22 cellular contexts compared by ENCODE assay signal in the genomic region with DNA sequence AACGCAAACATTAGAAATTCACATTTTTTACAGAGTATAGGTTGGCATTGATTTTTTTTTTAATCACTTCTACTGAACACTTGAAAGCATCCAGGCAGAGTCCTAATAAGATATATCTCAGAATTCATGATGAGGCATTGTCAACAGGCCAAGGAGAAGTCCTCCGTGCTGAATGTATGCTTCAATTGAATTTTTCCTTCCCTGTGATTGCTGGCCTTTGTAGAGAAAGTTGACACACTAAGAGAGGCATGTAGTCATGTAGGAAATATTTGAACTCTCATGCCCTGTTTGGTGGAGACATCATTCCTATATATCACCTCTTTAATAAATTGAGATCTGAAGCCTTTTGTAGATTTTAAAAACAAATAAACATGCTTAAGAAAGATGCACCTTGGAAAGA.
A peak's percentile ranks its signal among the peaks of the same experiment; 100 is the strongest.
DNase-seq lines count a peak whose midpoint lies in the region; ATAC-seq and TF ChIP-seq lines count a peak whose summit lies in the region.
"Had no signal": no experiment of that assay in that cellular context is flagged by ENCODE, and none has a peak within 500 bp of the region (broad histone marks: within the 10 kb centered on the region; RNA-seq: fewer than 3 reads in every experiment).

No MANE protein-coding gene starts in this region.

- DNase-seq in HS-5 (ENCODE audit: low read depth) (peak; percentile 9), RWPE2 (ENCODE audit: low spot score) (no peak), choroid plexus epithelial cell (ENCODE audit: low read depth) (peak; percentile 0), retinal pigment epithelial cell (ENCODE audit: low read depth) (peak; percentile 5), neural progenitor cell (ENCODE audit: low spot score) (no peak), mesenteric fat pad (ENCODE audit: low spot score) (no peak)
- DNase-seq in CD8-positive, alpha-beta T cell: no peak
- DNase-seq: Caco-2; CD4-positive, alpha-beta T cell; DMS 273 treated with DMSO at 0.1 percent for 48 hours; DMS79 treated with DMSO at 0.1 percent for 48 hours; GM23248; H9; NCI-H1105; NCI-H146; NCI-H2029; NCI-H524 treated with DMSO at 0.1 percent for 48 hours; NCI-H82; Peyer's patch; SJCRH30 had no signal

- H3F3A ChIP-seq in neural progenitor cell (ENCODE audit: low read depth): peaks cover 22% of the 10 kb centered on the region

- H3K27me3 ChIP-seq in RWPE2 (ENCODE audit: insufficient read depth, poor library complexity, severe bottlenecking) (no peaks in the 10 kb centered on the region), neural progenitor cell (no peaks in the 10 kb centered on the region)
- H3K27me3 ChIP-seq in CD8-positive, alpha-beta T cell (ENCODE audit: insufficient read depth, low read length): no peaks in the 10 kb centered on the region
- H3K27me3 ChIP-seq: BLaER1, Peyer's patch, SJCRH30 had no signal

- CTCF ChIA-PET in CD8-positive, alpha-beta T cell (lab: Charles Lee): no interaction called here

- H3K9ac ChIP-seq in neural progenitor cell: no peak overlapping the region
- H3K9ac ChIP-seq: BLaER1, GM23248, KMS-11 had no signal

- H3K4me2 ChIP-seq in neural progenitor cell: no peak overlapping the region
- H3K4me2 ChIP-seq: BLaER1, KMS-11 had no signal

- intact Hi-C loops in CD8-positive, alpha-beta T cell (cut with DNase I, micrococcal nuclease): no loop called here

- H3K4me1 ChIP-seq in RWPE2 (ENCODE audit: insufficient read depth, poor library complexity, severe bottlenecking) (peaks cover 15% of the 10 kb centered on the region), neural progenitor cell (peaks cover 41% of the 10 kb centered on the region)
- no peaks in the 10 kb centered on the region for H3K4me1 ChIP-seq in CD8-positive, alpha-beta T cell (ENCODE audit: insufficient read depth, low read length)
- H3K4me1 ChIP-seq: BLaER1, Caco-2, Peyer's patch had no signal

- H3K36me3 Mint-ChIP-seq in neural progenitor cell: peaks cover 4% of the 10 kb centered on the region
- no peaks in the 10 kb centered on the region for H3K36me3 Mint-ChIP-seq in CD8-positive, alpha-beta T cell

- H3K9me3 Mint-ChIP-seq in neural progenitor cell: no peaks in the 10 kb centered on the region
- no peaks in the 10 kb centered on the region for H3K9me3 Mint-ChIP-seq in CD8-positive, alpha-beta T cell
- H3K9me3 Mint-ChIP-seq: CD4-positive, alpha-beta T cell; H9 had no signal

- H3K27ac ChIP-seq in RWPE2 (ENCODE audit: poor library complexity, severe bottlenecking) (no peak overlapping the region), neural progenitor cell (no peak overlapping the region)
- no peak overlapping the region for H3K27ac ChIP-seq in CD8-positive, alpha-beta T cell (ENCODE audit: low read depth, low read length)
- H3K27ac ChIP-seq: BLaER1, GM23248, KMS-11, Peyer's patch, SJCRH30 had no signal

- ATAC-seq in RWPE2 (ENCODE audit: low read depth): peak; percentile 74; the same call in 2 of the 3 replicates
- no peak for ATAC-seq in CD8-positive, alpha-beta T cell

- no peak overlapping the region for H3K27ac Mint-ChIP-seq in neural progenitor cell
- H3K27ac Mint-ChIP-seq in CD8-positive, alpha-beta T cell: no peak overlapping the region
- H3K27ac Mint-ChIP-seq: CD4-positive, alpha-beta T cell; H9 had no signal

- H3K4me3 Mint-ChIP-seq in neural progenitor cell: no peak overlapping the region
- no peak overlapping the region for H3K4me3 Mint-ChIP-seq in CD8-positive, alpha-beta T cell
- H3K4me3 Mint-ChIP-seq: CD4-positive, alpha-beta T cell; H9 had no signal

- peaks cover 2% of the 10 kb centered on the region for H3K27me3 Mint-ChIP-seq in neural progenitor cell (ENCODE audit: insufficient read depth, low read depth)
- no peaks in the 10 kb centered on the region for H3K27me3 Mint-ChIP-seq in CD8-positive, alpha-beta T cell (ENCODE audit: low read depth)
- H3K27me3 Mint-ChIP-seq: CD4-positive, alpha-beta T cell had no signal

- peaks cover 20% of the 10 kb centered on the region for H3K4me1 Mint-ChIP-seq in neural progenitor cell
- no peaks in the 10 kb centered on the region for H3K4me1 Mint-ChIP-seq in CD8-positive, alpha-beta T cell (ENCODE audit: low read depth)

- H3K9me3 ChIP-seq in RWPE2 (ENCODE audit: severe bottlenecking) (no peaks in the 10 kb centered on the region), neural progenitor cell (ENCODE audit: low read depth) (no peaks in the 10 kb centered on the region)
- no peaks in the 10 kb centered on the region for H3K9me3 ChIP-seq in CD8-positive, alpha-beta T cell (ENCODE audit: low read length)
- H3K9me3 ChIP-seq: BLaER1, Caco-2, Peyer's patch, SJCRH30 had no signal

- no peaks in the 10 kb centered on the region for H3K36me3 ChIP-seq in RWPE2 (ENCODE audit: low read depth)
- no peaks in the 10 kb centered on the region for H3K36me3 ChIP-seq in neural progenitor cell
- H3K36me3 ChIP-seq in CD8-positive, alpha-beta T cell (ENCODE audit: insufficient read depth, low read length): no peaks in the 10 kb centered on the region
- H3K36me3 ChIP-seq: BLaER1, Peyer's patch, SJCRH30 had no signal

- TF ChIP-seq CTCF in RWPE2 (IDR thresholded peaks at IDR 0.05; ENCODE audit: poor library complexity, severe bottlenecking) (no peak), choroid plexus epithelial cell (conservative IDR thresholded peaks at IDR 0.05; ENCODE audit: low read depth, low read length) (no peak), retinal pigment epithelial cell (conservative IDR thresholded peaks at IDR 0.05; ENCODE audit: low read depth, low read length) (no peak), neural progenitor cell (IDR thresholded peaks at IDR 0.05) (no peak)
- TF ChIP-seq CTCF in CD8-positive, alpha-beta T cell (IDR thresholded peaks at IDR 0.05): no peak

- no peak overlapping the region for H2AFZ ChIP-seq in neural progenitor cell (replicated peaks)
- H2AFZ ChIP-seq: GM23248 had no signal

- POLR2A ChIA-PET in CD8-positive, alpha-beta T cell (lab: Charles Lee): no interaction called here

- H3K79me2 ChIP-seq in neural progenitor cell (ENCODE audit: low read depth): no peaks in the 10 kb centered on the region

- no peaks in the 10 kb centered on the region for H4K20me1 ChIP-seq in neural progenitor cell (ENCODE audit: low read depth)
- H4K20me1 ChIP-seq: BLaER1 had no signal

- H3K4me3 ChIP-seq in RWPE2 (ENCODE audit: severe bottlenecking) (no peak overlapping the region), choroid plexus epithelial cell (ENCODE audit: low read depth, low read length) (no peak overlapping the region), retinal pigment epithelial cell (ENCODE audit: low read length) (no peak overlapping the region), neural progenitor cell (no peak overlapping the region)
- H3K4me3 ChIP-seq in CD8-positive, alpha-beta T cell (ENCODE audit: low read depth, low read length): no peak overlapping the region
- H3K4me3 ChIP-seq: BLaER1, GM23248, Peyer's patch, SJCRH30 had no signal

Comparison
In these comparisons a context has a peak if more than half of its experiments do, and no peak if none do; other contexts are left out.
1. DNase-seq: peak in HS-5 (single experiment), choroid plexus epithelial cell (single experiment) and retinal pigment epithelial cell (single experiment); none in RWPE2 (single experiment), neural progenitor cell (single experiment), CD8-positive, alpha-beta T cell (0 of 7) and mesenteric fat pad (single experiment).